Comparison of ENCODE assay signal across 8 cellular contexts in the genomic region with DNA sequence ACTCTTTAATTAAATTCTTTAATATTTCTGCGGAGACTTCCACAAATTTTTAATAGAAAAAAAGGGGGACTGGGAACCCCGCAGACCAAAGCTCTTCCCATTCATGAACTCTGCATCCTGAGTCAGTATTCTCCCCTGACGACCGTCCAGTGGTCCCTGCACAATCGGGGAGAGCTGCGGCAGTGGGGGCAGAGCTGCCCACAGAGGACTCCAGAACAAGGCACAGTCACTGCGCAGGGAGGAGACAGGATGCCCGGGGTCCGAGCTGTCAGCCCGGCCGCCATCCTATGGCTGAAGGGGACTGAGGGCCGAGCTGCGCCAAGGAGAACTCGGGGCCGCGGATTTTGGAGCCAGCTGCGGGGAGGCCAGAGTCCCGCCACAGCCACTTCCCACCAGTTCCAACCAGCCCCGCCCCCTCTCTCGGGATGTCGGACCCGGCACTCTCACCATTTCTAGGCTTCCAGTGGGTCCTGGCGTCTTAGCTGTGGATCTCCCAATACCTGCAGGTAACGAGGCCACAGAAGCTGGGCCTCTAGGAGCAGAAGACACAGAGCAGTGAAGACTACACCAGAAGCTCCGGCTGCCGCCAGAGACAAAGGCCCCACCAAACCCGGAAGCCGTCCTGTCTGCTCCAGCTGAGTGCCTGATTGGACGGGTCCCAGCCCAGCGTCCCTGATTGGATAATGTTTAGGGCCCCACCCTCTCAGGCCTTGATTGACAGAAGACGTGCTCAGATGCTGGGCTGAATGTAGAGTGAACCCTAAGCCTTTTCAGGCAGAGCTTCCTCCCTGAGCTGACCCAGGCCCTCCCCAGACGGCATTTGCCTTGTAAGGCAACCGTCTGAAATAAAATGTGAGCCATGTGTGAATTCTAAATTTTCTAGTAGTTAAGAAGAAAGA. TPM values are rescaled to one million over a fixed set of nuclear protein-coding genes. Genes with fewer than 3 reads are reported as not detected.
DNase-seq lines count a peak whose midpoint lies in the region; ATAC-seq and TF ChIP-seq lines count a peak whose summit lies in the region.

A gene with protein sequence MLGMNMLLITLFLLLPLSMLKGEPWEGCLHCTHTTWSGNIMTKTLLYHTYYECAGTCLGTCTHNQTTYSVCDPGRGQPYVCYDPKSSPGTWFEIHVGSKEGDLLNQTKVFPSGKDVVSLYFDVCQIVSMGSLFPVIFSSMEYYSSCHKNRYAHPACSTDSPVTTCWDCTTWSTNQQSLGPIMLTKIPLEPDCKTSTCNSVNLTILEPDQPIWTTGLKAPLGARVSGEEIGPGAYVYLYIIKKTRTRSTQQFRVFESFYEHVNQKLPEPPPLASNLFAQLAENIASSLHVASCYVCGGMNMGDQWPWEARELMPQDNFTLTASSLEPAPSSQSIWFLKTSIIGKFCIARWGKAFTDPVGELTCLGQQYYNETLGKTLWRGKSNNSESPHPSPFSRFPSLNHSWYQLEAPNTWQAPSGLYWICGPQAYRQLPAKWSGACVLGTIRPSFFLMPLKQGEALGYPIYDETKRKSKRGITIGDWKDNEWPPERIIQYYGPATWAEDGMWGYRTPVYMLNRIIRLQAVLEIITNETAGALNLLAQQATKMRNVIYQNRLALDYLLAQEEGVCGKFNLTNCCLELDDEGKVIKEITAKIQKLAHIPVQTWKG (minus strand): TSS at position 594 of the 899 bp plus-strand sequence. CDS start 13,661 bp downstream, outside the sequence.

- H3K9me3 ChIP-seq in hepatocyte (ENCODE audit: low read depth): peaks cover 6% of the 10 kb centered on the region

- TF ChIP-seq CTCF in astrocyte of the cerebellum (IDR thresholded peaks at IDR 0.05; ENCODE audit: low read depth, low read length, missing control alignments): no peak
- TF ChIP-seq CTCF in hepatocyte (IDR thresholded peaks at IDR 0.05; ENCODE audit: poor library complexity): no peak

- no peaks in the 10 kb centered on the region for H3K27me3 ChIP-seq in hepatocyte

- peak within 1 kb of the TSS; percentile 91 for H3K27ac Mint-ChIP-seq in T-helper 2 cell treated with Interferon-gamma antibody and Interleukin-4, amounts not matched to agents 5 μg/mL and 100 μg/mL, for 36 hours

- no peaks in the 10 kb centered on the region for H3K27me3 Mint-ChIP-seq in T-helper 2 cell treated with Interferon-gamma antibody and Interleukin-4, amounts not matched to agents 5 μg/mL and 100 μg/mL, for 36 hours (ENCODE audit: low read depth)

- peaks cover 48% of the 10 kb centered on the region for H3K79me2 ChIP-seq in hepatocyte

- H3K36me3 ChIP-seq in hepatocyte (replicated peaks; ENCODE audit: insufficient read depth, low read depth): no peaks in the 10 kb centered on the region

- in situ Hi-C loops in astrocyte of the cerebellum (cut with HindIII; ENCODE audit: low sequenced_read_pairs): no loop called here

- peak within 1 kb of the TSS; percentile 96 for H3K27ac ChIP-seq in hepatocyte

- peak; percentile 92 to 96 for DNase-seq in NCI-H1930 (lab: John Stamatoyannopoulos, UW)
- DNase-seq in T-helper 2 cell treated with Interferon-gamma antibody and Interleukin-4, amounts not matched to agents 5 μg/mL and 100 μg/mL, for 36 hours (ENCODE audit: low spot score): peak; percentile 90
- DNase-seq in astrocyte of the cerebellum (ENCODE audit: low read depth): peak; percentile 88
- peak; percentile 96 for DNase-seq in hepatocyte (ENCODE audit: low spot score)
- peak; percentile 90 for DNase-seq in renal cortical epithelial cell (ENCODE audit: low read depth)
- no peak for DNase-seq in cortex of kidney (lab: John Stamatoyannopoulos, UW)

- H3K9me2 ChIP-seq in hepatocyte (replicated peaks; ENCODE audit: insufficient read depth): no peaks in the 10 kb centered on the region

- H3K4me3 ChIP-seq in astrocyte of the cerebellum (ENCODE audit: low read depth, low read length): peak within 1 kb of the TSS; percentile 83
- H3K4me3 ChIP-seq in hepatocyte: peak within 1 kb of the TSS; percentile 69

- H3K9me3 Mint-ChIP-seq in T-helper 2 cell treated with Interferon-gamma antibody and Interleukin-4, amounts not matched to agents 5 μg/mL and 100 μg/mL, for 36 hours: peaks cover 35% of the 10 kb centered on the region

- H3K36me3 Mint-ChIP-seq in T-helper 2 cell treated with Interferon-gamma antibody and Interleukin-4, amounts not matched to agents 5 μg/mL and 100 μg/mL, for 36 hours (ENCODE audit: low read depth): peaks cover 46% of the 10 kb centered on the region

- ATAC-seq in GM18499 (IDR thresholded peaks at IDR 0.05; ENCODE audit: insufficient read depth, unreplicated experiment): peak; percentile 100
- ATAC-seq in HG02938 (IDR thresholded peaks at IDR 0.05; ENCODE audit: unreplicated experiment): peak; percentile 100

- 2% methylated on average over 33 of the region's 33 CpGs for WGBS in hepatocyte (ENCODE audit: low lambda C conversion rate, missing lambda C conversion rate)

- H3K4me1 Mint-ChIP-seq in T-helper 2 cell treated with Interferon-gamma antibody and Interleukin-4, amounts not matched to agents 5 μg/mL and 100 μg/mL, for 36 hours (ENCODE audit: low read depth): peaks cover 23% of the 10 kb centered on the region

- peak within 1 kb of the TSS; percentile 92 for H3K4me3 Mint-ChIP-seq in T-helper 2 cell treated with Interferon-gamma antibody and Interleukin-4, amounts not matched to agents 5 μg/mL and 100 μg/mL, for 36 hours

- peak within 1 kb of the TSS; percentile 79 for H2AFZ ChIP-seq in hepatocyte

- H3K4me2 ChIP-seq in hepatocyte: peak within 1 kb of the TSS; percentile 77

- peaks cover 5% of the 10 kb centered on the region for H3K4me1 ChIP-seq in hepatocyte (ENCODE audit: insufficient read depth)

- H4K20me1 ChIP-seq in hepatocyte (ENCODE audit: insufficient read depth, poor library complexity, severe bottlenecking): no peaks in the 10 kb centered on the region

RNA-seq across cellular contexts. Expression of the gene that starts here (rescaled TPM):
- 21.8 and 24.7 TPM in 2 replicates for total RNA-seq in hepatocyte
- 18.6 and 26.3 TPM in 2 replicates for polyA plus RNA-seq in hepatocyte
- 2.4 and 14.4 TPM in 2 replicates for total RNA-seq in renal cortical epithelial cell
